Comparison of ENCODE assay signal across 36 cellular contexts in genomic region chr15:83185561-83185960, GRCh38.
"Had no signal": no experiment of that assay in that cellular context is flagged by ENCODE, and none has a peak within 500 bp of the region (broad histone marks: within the 10 kb centered on the region; RNA-seq: fewer than 3 reads in every experiment).

No MANE protein-coding gene starts in this region.

- H3K9me3 ChIP-seq: MG63 had no signal

- DNase-seq: Karpas-422, Kasumi-1, MG63, MM.1S, MV-4-11, NCI-H1048, NCI-H1092, NCI-H1092 treated with DMSO at 0.1 percent for 48 hours, NCI-H1105, NCI-H1105 treated with DMSO at 0.1 percent for 48 hours, NCI-H1417, NCI-H1417 treated with DMSO at 0.1 percent for 48 hours, NCI-H1436, NCI-H1436 treated with DMSO at 0.1 percent for 48 hours, NCI-H146, NCI-H1694, NCI-H1694 treated with DMSO at 0.1 percent for 48 hours, NCI-H187, NCI-H187 treated with DMSO at 0.1 percent for 48 hours, NCI-H1930, NCI-H2029, NCI-H2029 treated with DMSO at 0.1 percent for 48 hours, NCI-H2081, NCI-H2081 treated with DMSO at 0.1 percent for 48 hours, NCI-H2107, NCI-H2171, NCI-H2171 treated with DMSO at 0.1 percent for 48 hours, NCI-H2227 treated with DMSO at 0.1 percent for 48 hours, NCI-H226, NCI-H345, NCI-H446, NCI-H446 treated with DMSO at 0.1 percent for 48 hours, NCI-H510A, NCI-H510A treated with DMSO at 0.1 percent for 48 hours, NCI-H524, NCI-H524 treated with DMSO at 0.1 percent for 48 hours had no signal

- H3K27me3 ChIP-seq: MG63 had no signal

- H3K36me3 ChIP-seq: MG63 had no signal

- H3K4me3 ChIP-seq: MG63 had no signal
